ENCODE assay signal across 12 cellular contexts in the genomic region with DNA sequence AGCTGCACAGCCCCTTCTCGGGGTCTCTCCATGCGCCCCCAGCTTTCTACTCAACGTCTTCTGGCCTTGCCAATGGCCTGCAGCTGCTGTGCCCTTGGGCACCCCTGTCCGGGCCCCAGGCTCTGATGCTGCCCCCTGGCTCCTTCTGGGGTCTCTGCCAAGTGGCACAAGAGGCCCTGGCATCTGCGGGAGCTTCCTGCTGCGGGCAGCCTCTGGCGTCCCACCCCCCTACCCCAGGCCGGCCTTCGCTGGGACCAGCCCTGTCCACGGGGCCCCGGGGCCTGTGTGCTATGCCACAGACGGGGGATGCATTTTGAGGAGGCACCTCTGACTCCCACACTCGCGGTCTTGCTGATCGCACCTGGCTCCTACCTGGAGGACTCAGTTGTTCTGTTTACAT. TPM values are rescaled to one million over a fixed set of nuclear protein-coding genes. Genes with fewer than 3 reads are reported as not detected.
"Had no signal": no experiment of that assay in that cellular context is flagged by ENCODE, and none has a peak within 500 bp of the region (broad histone marks: within the 10 kb centered on the region; RNA-seq: fewer than 3 reads in every experiment).

No MANE protein-coding gene starts in this region.

- H3K4me1 ChIP-seq: HAP-1 had no signal

- H3K9me3 ChIP-seq: HAP-1 had no signal

- H3K27ac Mint-ChIP-seq: HFFc6 had no signal

- DNase-seq: GM23248, GOT3, H7, HFFc6, KBM-7 had no signal

- H3K36me3 ChIP-seq: HAP-1 had no signal

- H3K4me3 Mint-ChIP-seq: HFFc6 had no signal

- H3K9ac ChIP-seq: GM23248 had no signal

- H3K9me3 Mint-ChIP-seq: HFFc6, IgD-negative memory B cell had no signal

- H3K27ac ChIP-seq: GM23248, HL-60 had no signal

- H3K4me3 ChIP-seq: GM23248, HAP-1 had no signal

- H3K36me3 Mint-ChIP-seq: IgD-negative memory B cell had no signal

- ATAC-seq: HCT116, HepG2 had no signal

- H2AFZ ChIP-seq: GM23248 had no signal

RNA-seq across cellular contexts. Expression of gene VENTX, which starts 2.3 kb away (rescaled TPM):
- total RNA-seq: GM23248, H4, HepG2, HFFc6 had no signal
- polyA plus RNA-seq: GM23248, HepG2, IgD-negative memory B cell had no signal

RNA-seq across cellular contexts. Expression of gene UTF1, which starts 10.0 kb away (rescaled TPM):
- total RNA-seq: GM23248, H4, HepG2, HFFc6, HT1080 had no signal
- polyA plus RNA-seq: GM23248, HepG2, IgD-negative memory B cell had no signal

RNA-seq across cellular contexts. Expression of gene ADAM8, which starts 36.7 kb away (rescaled TPM):
- polyA plus RNA-seq: GM23248 had no signal
